17 cellular contexts compared by ENCODE assay signal in genomic region chr20:21166801-21167200, GRCh38. TPM values are rescaled to one million over a fixed set of nuclear protein-coding genes. Genes with fewer than 3 reads are reported as not detected.
A peak's percentile ranks its signal among the peaks of the same experiment; 100 is the strongest.
DNase-seq lines count a peak whose midpoint lies in the region; ATAC-seq and TF ChIP-seq lines count a peak whose summit lies in the region.
"Had no signal": no experiment of that assay in that cellular context is flagged by ENCODE, and none has a peak within 500 bp of the region (broad histone marks: within the 10 kb centered on the region; RNA-seq: fewer than 3 reads in every experiment).

No MANE protein-coding gene starts in this region.

- H3K4me1 Mint-ChIP-seq in activated naive CD8-positive, alpha-beta T cell treated with anti-CD3 and anti-CD28 coated beads, Interleukin-2, amount 10 ng/mL, durations not matched to agents 7 days and 5 days, result peaks cover 20% of the 10 kb centered on the region
- H3K4me1 Mint-ChIP-seq in activated naive CD8-positive, alpha-beta T cell treated with anti-CD3 and anti-CD28 coated beads for 36 hours, result peaks cover 6% of the 10 kb centered on the region
- peaks cover 21% of the 10 kb centered on the region for H3K4me1 Mint-ChIP-seq in T-helper 2 cell treated with Interferon-gamma antibody and Interleukin-4, amounts not matched to agents 5 μg/mL and 100 μg/mL, for 36 hours (ENCODE audit: low read depth)

- ATAC-seq in activated naive CD8-positive, alpha-beta T cell treated with anti-CD3 and anti-CD28 coated beads, Interleukin-2, amount 10 ng/mL, durations not matched to agents 7 days and 5 days (ENCODE audit: low read depth), result peak; percentile 91
- ATAC-seq: left lung, upper lobe of right lung had no signal

- H3K4me3 ChIP-seq in Jurkat, Clone E6-1 (ENCODE audit: low read length), result no peak overlapping the region
- H3K4me3 ChIP-seq: coronary artery, esophagus squamous epithelium, left lung, upper lobe of right lung had no signal

- H3K27ac Mint-ChIP-seq in activated naive CD8-positive, alpha-beta T cell treated with anti-CD3 and anti-CD28 coated beads, Interleukin-2, amount 10 ng/mL, durations not matched to agents 7 days and 5 days, result peak overlapping the region; percentile 88
- no peak overlapping the region for H3K27ac Mint-ChIP-seq in activated naive CD8-positive, alpha-beta T cell treated with anti-CD3 and anti-CD28 coated beads for 36 hours
- H3K27ac Mint-ChIP-seq in T-helper 2 cell treated with Interferon-gamma antibody and Interleukin-4, amounts not matched to agents 5 μg/mL and 100 μg/mL, for 36 hours, result peak overlapping the region; percentile 87

- TF ChIP-seq CTCF in GM13977 (IDR thresholded peaks at IDR 0.05; ENCODE audit: extremely low read depth, insufficient read depth, missing control alignments), result no peak

- H3K36me3 Mint-ChIP-seq in activated naive CD8-positive, alpha-beta T cell treated with anti-CD3 and anti-CD28 coated beads, Interleukin-2, amount 10 ng/mL, durations not matched to agents 7 days and 5 days, result peaks cover 49% of the 10 kb centered on the region
- peaks cover 51% of the 10 kb centered on the region for H3K36me3 Mint-ChIP-seq in activated naive CD8-positive, alpha-beta T cell treated with anti-CD3 and anti-CD28 coated beads for 36 hours
- H3K36me3 Mint-ChIP-seq in T-helper 2 cell treated with Interferon-gamma antibody and Interleukin-4, amounts not matched to agents 5 μg/mL and 100 μg/mL, for 36 hours (ENCODE audit: low read depth), result peaks cover 49% of the 10 kb centered on the region

- POLR2A ChIA-PET in activated naive CD8-positive, alpha-beta T cell treated with anti-CD3 and anti-CD28 coated beads, Interleukin-2, amount 10 ng/mL, durations not matched to agents 7 days and 5 days (lab: Charles Lee), result interaction anchor here (0.6 to 2.6 kb wide), 4 partner anchors 8 to 136 kb away, joined by 3 to 11 read pairs (median 4); partner anchors contain the start of gene XRN2

- H3K27me3 Mint-ChIP-seq in activated naive CD8-positive, alpha-beta T cell treated with anti-CD3 and anti-CD28 coated beads, Interleukin-2, amount 10 ng/mL, durations not matched to agents 7 days and 5 days, result no peaks in the 10 kb centered on the region
- H3K27me3 Mint-ChIP-seq in activated naive CD8-positive, alpha-beta T cell treated with anti-CD3 and anti-CD28 coated beads for 36 hours, result no peaks in the 10 kb centered on the region
- no peaks in the 10 kb centered on the region for H3K27me3 Mint-ChIP-seq in T-helper 2 cell treated with Interferon-gamma antibody and Interleukin-4, amounts not matched to agents 5 μg/mL and 100 μg/mL, for 36 hours (ENCODE audit: low read depth)
- H3K27me3 Mint-ChIP-seq: naive B cell had no signal

- DNase-seq in activated naive CD8-positive, alpha-beta T cell treated with anti-CD3 and anti-CD28 coated beads, Interleukin-2, amount 10 ng/mL, durations not matched to agents 7 days and 5 days, result peak; percentile 43
- DNase-seq in activated naive CD8-positive, alpha-beta T cell treated with anti-CD3 and anti-CD28 coated beads for 36 hours, result no peak
- peak; percentile 85 for DNase-seq in Jurkat, Clone E6-1 (ENCODE audit: low read depth, low spot score)
- peak; percentile 20 for DNase-seq in T-helper 2 cell treated with Interferon-gamma antibody and Interleukin-4, amounts not matched to agents 5 μg/mL and 100 μg/mL, for 36 hours (ENCODE audit: low spot score)
- DNase-seq in LoVo (ENCODE audit: low spot score), result no peak
- no peak for DNase-seq in NCI-H524 (lab: John Stamatoyannopoulos, UW)
- no peak for DNase-seq in GM13977 (ENCODE audit: low spot score)
- DNase-seq in glomerular visceral epithelial cell (ENCODE audit: extremely low spot score), result no peak
- DNase-seq: activated CD8-positive, alpha-beta memory T cell treated with anti-CD3 and anti-CD28 coated beads, Interleukin-2, amount 50 U/mL, for 4 hours; amniotic stem cell; DMS 273 treated with DMSO at 0.1 percent for 48 hours; esophagus squamous epithelium; left lung; naive B cell; NCI-H1105 treated with DMSO at 0.1 percent for 48 hours; upper lobe of right lung had no signal

- in situ Hi-C loops in GM13977 (cut with MboI; ENCODE audit: low pct_unique_long_range_greater_than_20kb, low sequenced_read_pairs, unreplicated experiment), result no loop called here

- peak overlapping the region; percentile 69 for H3K4me3 Mint-ChIP-seq in activated naive CD8-positive, alpha-beta T cell treated with anti-CD3 and anti-CD28 coated beads, Interleukin-2, amount 10 ng/mL, durations not matched to agents 7 days and 5 days
- H3K4me3 Mint-ChIP-seq in activated naive CD8-positive, alpha-beta T cell treated with anti-CD3 and anti-CD28 coated beads for 36 hours, result no peak overlapping the region
- peak overlapping the region; percentile 68 for H3K4me3 Mint-ChIP-seq in T-helper 2 cell treated with Interferon-gamma antibody and Interleukin-4, amounts not matched to agents 5 μg/mL and 100 μg/mL, for 36 hours
- H3K4me3 Mint-ChIP-seq: naive B cell had no signal

- peaks cover 5% of the 10 kb centered on the region for H3K9me3 Mint-ChIP-seq in activated naive CD8-positive, alpha-beta T cell treated with anti-CD3 and anti-CD28 coated beads, Interleukin-2, amount 10 ng/mL, durations not matched to agents 7 days and 5 days
- peaks cover 4% of the 10 kb centered on the region for H3K9me3 Mint-ChIP-seq in activated naive CD8-positive, alpha-beta T cell treated with anti-CD3 and anti-CD28 coated beads for 36 hours
- peaks cover 25% of the 10 kb centered on the region for H3K9me3 Mint-ChIP-seq in T-helper 2 cell treated with Interferon-gamma antibody and Interleukin-4, amounts not matched to agents 5 μg/mL and 100 μg/mL, for 36 hours

RNA-seq across cellular contexts. Expression of gene KIZ, which starts 40.9 kb away (rescaled TPM):
- 10 to 100 TPM; 33.4 to 36.6 TPM for total RNA-seq in activated naive CD8-positive, alpha-beta T cell treated with anti-CD3 and anti-CD28 coated beads, Interleukin-2, amount 10 ng/mL, durations not matched to agents 7 days and 5 days
- 10 to 100 TPM in 1 of 2 experiments, 1 to 10 TPM in 1; 9.6 to 15.7 TPM for total RNA-seq in activated naive CD8-positive, alpha-beta T cell treated with anti-CD3 and anti-CD28 coated beads for 36 hours
- polyA plus RNA-seq in Jurkat, Clone E6-1 (2012; ENCODE audit: insufficient read depth, insufficient read length), result 23.2 TPM

Comparison
In these comparisons a context has a peak if more than half of its experiments do, and no peak if none do; other contexts are left out.
1. DNase-seq: peak in activated naive CD8-positive, alpha-beta T cell treated with anti-CD3 and anti-CD28 coated beads, Interleukin-2, amount 10 ng/mL, durations not matched to agents 7 days and 5 days (single experiment), Jurkat, Clone E6-1 (single experiment) and T-helper 2 cell treated with Interferon-gamma antibody and Interleukin-4, amounts not matched to agents 5 μg/mL and 100 μg/mL, for 36 hours (single experiment); none in activated naive CD8-positive, alpha-beta T cell treated with anti-CD3 and anti-CD28 coated beads for 36 hours (single experiment), LoVo (single experiment), NCI-H524 (0 of 2), GM13977 (single experiment) and glomerular visceral epithelial cell (single experiment).